ENCODE assay signal across 21 cellular contexts in genomic region chr10:129126955-129127354, GRCh38.
"Had no signal": no experiment of that assay in that cellular context is flagged by ENCODE, and none has a peak within 500 bp of the region (broad histone marks: within the 10 kb centered on the region; RNA-seq: fewer than 3 reads in every experiment).

No MANE protein-coding gene starts in this region.

- H3K9me2 ChIP-seq: SK-N-SH had no signal

- H3K4me2 ChIP-seq: SK-N-SH had no signal

- H3K36me3 Mint-ChIP-seq: T-cell had no signal

- DNase-seq: IMR-90, Karpas-422, KG1, MG63, NCI-H1092, NCI-H1105 treated with DMSO at 0.1 percent for 48 hours, NCI-H1417 treated with DMSO at 0.1 percent for 48 hours, NCI-H146, NCI-H1694 treated with DMSO at 0.1 percent for 48 hours, NCI-H1930, NCI-H2081, NCI-H2107, NCI-H2227 treated with DMSO at 0.1 percent for 48 hours, NCI-H524, NCI-H82, SHP77, SK-N-SH, SW 1271, T-cell had no signal

- H3K36me3 ChIP-seq: MG63 had no signal

- H3K27ac ChIP-seq: RWPE1 had no signal

- H3K9me3 ChIP-seq: MG63 had no signal

- H3K9ac ChIP-seq: SK-N-SH had no signal

- H3K27ac Mint-ChIP-seq: T-cell had no signal

- ATAC-seq: Panc1, T-cell had no signal

- H3K4me3 Mint-ChIP-seq: T-cell had no signal

- H3K4me3 ChIP-seq: MG63 had no signal
